In the genomic region with DNA sequence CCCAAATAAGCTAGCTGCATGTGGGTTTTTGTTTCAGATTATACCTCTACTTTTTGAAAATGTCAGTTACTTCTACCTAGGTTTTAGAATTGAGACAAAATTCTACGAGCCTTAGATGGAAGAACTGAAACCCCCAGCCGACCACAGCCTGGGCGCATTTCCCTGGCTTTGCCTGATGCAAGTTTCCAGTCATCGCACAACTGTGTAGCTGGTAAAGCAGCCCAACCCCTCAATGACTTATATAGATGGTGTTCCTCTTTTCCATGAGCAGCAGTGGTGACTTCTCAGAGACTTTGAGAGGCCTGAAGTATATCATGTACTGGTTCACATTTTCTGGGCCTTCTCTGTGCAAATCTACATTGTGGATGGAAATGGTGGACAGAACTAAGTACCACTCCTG, we compare ENCODE assay signal across 17 cellular contexts.
"Had no signal": no experiment of that assay in that cellular context is flagged by ENCODE, and none has a peak within 500 bp of the region (broad histone marks: within the 10 kb centered on the region; RNA-seq: fewer than 3 reads in every experiment).

No MANE protein-coding gene starts in this region.

- H3K9me3 Mint-ChIP-seq: activated naive CD8-positive, alpha-beta T cell treated with anti-CD3 and anti-CD28 coated beads for 36 hours; naive B cell had no signal

- H3K36me3 ChIP-seq: colonic mucosa, neutrophil, prostate gland, stomach had no signal

- H3K36me3 Mint-ChIP-seq: activated naive CD8-positive, alpha-beta T cell treated with anti-CD3 and anti-CD28 coated beads for 36 hours; naive B cell had no signal

- H3K27ac Mint-ChIP-seq: activated CD4-positive, alpha-beta T cell treated with anti-CD3 and anti-CD28 coated beads for 36 hours; activated naive CD8-positive, alpha-beta T cell treated with anti-CD3 and anti-CD28 coated beads for 36 hours; naive B cell; T-helper 17 cell had no signal

- H3K4me3 Mint-ChIP-seq: activated CD4-positive, alpha-beta T cell treated with anti-CD3 and anti-CD28 coated beads for 36 hours; activated naive CD8-positive, alpha-beta T cell treated with anti-CD3 and anti-CD28 coated beads for 36 hours; naive B cell; T-helper 17 cell had no signal

- H3K4me1 Mint-ChIP-seq: activated CD4-positive, alpha-beta T cell treated with anti-CD3 and anti-CD28 coated beads for 36 hours; activated naive CD8-positive, alpha-beta T cell treated with anti-CD3 and anti-CD28 coated beads for 36 hours; T-helper 17 cell had no signal

- ATAC-seq: activated CD4-positive, alpha-beta T cell treated with anti-CD3 and anti-CD28 coated beads for 36 hours; body of pancreas; esophagus mucosa; left lobe of liver; T-helper 17 cell had no signal

- H3K4me1 ChIP-seq: body of pancreas, colonic mucosa, prostate gland, stomach, testis had no signal

- DNase-seq: activated CD4-positive, alpha-beta T cell treated with anti-CD3 and anti-CD28 coated beads for 36 hours; activated CD8-positive, alpha-beta memory T cell treated with anti-CD3 and anti-CD28 coated beads, Interleukin-2, amount 50 U/mL, for 48 hours; activated naive CD8-positive, alpha-beta T cell treated with anti-CD3 and anti-CD28 coated beads for 36 hours; body of pancreas; central memory CD4-positive, alpha-beta T cell; colonic mucosa; naive B cell; right cardiac atrium; stomach; T-helper 17 cell; testis had no signal

- H3K27me3 Mint-ChIP-seq: activated CD4-positive, alpha-beta T cell treated with anti-CD3 and anti-CD28 coated beads for 36 hours; T-helper 17 cell had no signal

- H3K27me3 ChIP-seq: body of pancreas, colonic mucosa, hepatocyte, neutrophil, stomach, testis had no signal

- H3K27ac ChIP-seq: body of pancreas, colonic mucosa, hepatocyte, neutrophil, prostate gland, stomach, testis had no signal

- H3K9me3 ChIP-seq: body of pancreas, colonic mucosa, neutrophil, prostate gland, stomach, testis had no signal

- H3K4me3 ChIP-seq: body of pancreas, colonic mucosa, hepatocyte, prostate gland, smooth muscle cell, stomach, testis had no signal
